8 cellular contexts compared by ENCODE assay signal in genomic region chr1:109371271-109371739, GRCh38. TPM values are rescaled to one million over a fixed set of nuclear protein-coding genes. Genes with fewer than 3 reads are reported as not detected.
DNase-seq lines count a peak whose midpoint lies in the region; ATAC-seq and TF ChIP-seq lines count a peak whose summit lies in the region.

No MANE protein-coding gene starts in this region.

- peaks cover 0 to 13% (median 9%) of the 10 kb centered on the region in 4 donors for H3K36me3 ChIP-seq in sigmoid colon

- H3K4me3 ChIP-seq in sigmoid colon, result peak overlapping the region in 3 of 4 donors; percentile 6 to 29 (median 22)

- H3K27me3 ChIP-seq in sigmoid colon, result no peaks in the 10 kb centered on the region

- TF ChIP-seq POLR2A in sigmoid colon (IDR thresholded peaks at IDR 0.05), result no peak

- 68 to 79% methylated on average over 4 of the region's 4 CpGs for whole genome bisulfite sequencing in sigmoid colon, 2 donors

- ATAC-seq in GM21360 (IDR thresholded peaks at IDR 0.05; ENCODE audit: unreplicated experiment) (no peak), GM21825 (IDR thresholded peaks at IDR 0.05; ENCODE audit: unreplicated experiment) (no peak)

- TF ChIP-seq EP300 in sigmoid colon (IDR thresholded peaks at IDR 0.05), result no peak

- H3K4me1 ChIP-seq in sigmoid colon, result peaks cover 0 to 57% (median 42%) of the 10 kb centered on the region in 4 donors

- intact Hi-C loops in sigmoid colon (cut with DNase I), result no loop called here

- TF ChIP-seq CTCF in sigmoid colon (IDR thresholded peaks at IDR 0.05), result no peak

- peak overlapping the region; percentile 76 to 92 (median 88) for H3K27ac ChIP-seq in sigmoid colon

- H3K9me3 ChIP-seq in sigmoid colon, result no peaks in the 10 kb centered on the region

- DNase-seq in GM04503 (ENCODE audit: low read depth) (peak; percentile 62), RPMI8226 (peak; percentile 7), fibroblast of gingiva (ENCODE audit: low read depth) (peak; percentile 88), sigmoid colon (peak; percentile 74), NCI-H1092 treated with DMSO at 0.1 percent for 48 hours (lab: John Stamatoyannopoulos, UW) (no peak)
- DNase-seq in activated CD4-positive, alpha-beta T cell treated with anti-CD3 and anti-CD28 coated beads, Interleukin-2, amount 50 U/mL, for 1 hour, result no peak

RNA-seq across cellular contexts. Expression of gene SORT1, which starts 26.4 kb away (rescaled TPM):
- total RNA-seq in sigmoid colon, result 10 to 100 TPM; 33.4 to 55.1 (median 47.2) TPM
- polyA plus RNA-seq in sigmoid colon, result 10 to 100 TPM in 1 of 3 donors, 1 to 10 TPM in 2; 7.2 to 37.0 (median 8.6) TPM

RNA-seq across cellular contexts. Expression of gene PSMA5, which starts 54.9 kb away (rescaled TPM):
- total RNA-seq in sigmoid colon, result 10 to 100 TPM; 18.8 to 57.6 (median 25.8) TPM
- polyA plus RNA-seq in sigmoid colon, result 100 to 1,000 TPM in 1 of 3 donors, 10 to 100 TPM in 2; 89.5 to 113 (median 94.9) TPM

Comparison
In these comparisons a context has a peak if more than half of its experiments do, and no peak if none do; other contexts are left out.
1. DNase-seq: peak in GM04503 (single experiment), RPMI8226 (single experiment), fibroblast of gingiva (single experiment) and sigmoid colon (single experiment); none in NCI-H1092 treated with DMSO at 0.1 percent for 48 hours (single experiment) and activated CD4-positive, alpha-beta T cell treated with anti-CD3 and anti-CD28 coated beads, Interleukin-2, amount 50 U/mL, for 1 hour (single experiment).